8 cellular contexts compared by ENCODE assay signal in genomic region chr5:170623576-170624181, GRCh38.
DNase-seq lines count a peak whose midpoint lies in the region; ATAC-seq and FAIRE-seq lines count a peak whose summit lies in the region.

No MANE protein-coding gene starts in this region.

- 54 to 57% (median 56%) methylated on average over 16 of the region's 16 CpGs for WGBS in small intestine, 3 donors

- H3K27ac Mint-ChIP-seq in activated T-helper 17 cell treated with anti-CD3 and anti-CD28 coated beads, Interleukin-2, amount 50 U/mL, for 72 hours, result no peak overlapping the region

- no peaks in the 10 kb centered on the region for H3K36me3 ChIP-seq in MG63
- no peaks in the 10 kb centered on the region for H3K36me3 ChIP-seq in small intestine (ENCODE audit: control insufficient read depth in 2 of 2, insufficient read depth in 2 of 2, low read length in 2 of 2)

- no peaks in the 10 kb centered on the region for H3K4me1 Mint-ChIP-seq in activated T-helper 17 cell treated with anti-CD3 and anti-CD28 coated beads, Interleukin-2, amount 50 U/mL, for 72 hours

- no peaks in the 10 kb centered on the region for H3K4me1 ChIP-seq in small intestine (ENCODE audit: control insufficient read depth in 2 of 2, insufficient read depth in 1 of 2, low read depth in 1 of 2, low read length in 1 of 2)

- H3K27ac ChIP-seq in small intestine (ENCODE audit: low read depth in 1 of 2, low read length in 1 of 2), result no peak overlapping the region

- no peak overlapping the region for H3K4me3 ChIP-seq in MG63
- H3K4me3 ChIP-seq in small intestine (ENCODE audit: low read depth in 1 of 2, low read length in 2 of 2), result no peak overlapping the region

- peaks cover 14% of the 10 kb centered on the region for H3K27me3 Mint-ChIP-seq in activated T-helper 17 cell treated with anti-CD3 and anti-CD28 coated beads, Interleukin-2, amount 50 U/mL, for 72 hours

- H3K27me3 ChIP-seq in MG63 (no peaks in the 10 kb centered on the region), small intestine (ENCODE audit: control insufficient read depth in 2 of 2, insufficient read depth in 2 of 2, low read length in 2 of 2) (no peaks in the 10 kb centered on the region)

- DNase-seq in NCI-H82 (lab: John Stamatoyannopoulos, UW) (peak; percentile 60), NCI-H82 treated with DMSO at 0.1 percent for 48 hours (lab: John Stamatoyannopoulos, UW; ENCODE audit: unreplicated experiment) (no peak), MG63 (peak; percentile 66), iPS-NIHi11 (ENCODE audit: low spot score) (peak; percentile 77), small intestine (no peak)
- DNase-seq in stimulated activated CD8-positive, alpha-beta memory T cell treated with anti-CD3 and anti-CD28 coated beads, Interleukin-2, amount 100 ng/mL, for 48 hours (ENCODE audit: low read depth in 2 of 2), result peak; percentile 22 to 34

- FAIRE-seq in small intestine (lab: Jason Lieb, UNC), result no peak

- H3K9me3 Mint-ChIP-seq in activated T-helper 17 cell treated with anti-CD3 and anti-CD28 coated beads, Interleukin-2, amount 50 U/mL, for 72 hours, result no peaks in the 10 kb centered on the region

- no peak overlapping the region for H3K4me3 Mint-ChIP-seq in activated T-helper 17 cell treated with anti-CD3 and anti-CD28 coated beads, Interleukin-2, amount 50 U/mL, for 72 hours

- H3K9me3 ChIP-seq in MG63 (no peaks in the 10 kb centered on the region), small intestine (ENCODE audit: control insufficient read depth, low read depth) (no peaks in the 10 kb centered on the region)

- peak; percentile 40 for ATAC-seq in activated T-helper 17 cell treated with anti-CD3 and anti-CD28 coated beads, Interleukin-2, amount 50 U/mL, for 72 hours (replicated peaks)
- ATAC-seq in GM21423 (IDR thresholded peaks at IDR 0.05; ENCODE audit: unreplicated experiment), result no peak

- no peaks in the 10 kb centered on the region for H3K36me3 Mint-ChIP-seq in activated T-helper 17 cell treated with anti-CD3 and anti-CD28 coated beads, Interleukin-2, amount 50 U/mL, for 72 hours (ENCODE audit: low read depth)

Comparison
In these comparisons a context has a peak if more than half of its experiments do, and no peak if none do; other contexts are left out.
1. DNase-seq: peak in NCI-H82 (single experiment), MG63 (single experiment), iPS-NIHi11 (single experiment) and stimulated activated CD8-positive, alpha-beta memory T cell treated with anti-CD3 and anti-CD28 coated beads, Interleukin-2, amount 100 ng/mL, for 48 hours (2 of 2); none in NCI-H82 treated with DMSO at 0.1 percent for 48 hours (single experiment) and small intestine (single experiment).